Comparison of ENCODE assay signal across 1 cellular context in the genomic region with DNA sequence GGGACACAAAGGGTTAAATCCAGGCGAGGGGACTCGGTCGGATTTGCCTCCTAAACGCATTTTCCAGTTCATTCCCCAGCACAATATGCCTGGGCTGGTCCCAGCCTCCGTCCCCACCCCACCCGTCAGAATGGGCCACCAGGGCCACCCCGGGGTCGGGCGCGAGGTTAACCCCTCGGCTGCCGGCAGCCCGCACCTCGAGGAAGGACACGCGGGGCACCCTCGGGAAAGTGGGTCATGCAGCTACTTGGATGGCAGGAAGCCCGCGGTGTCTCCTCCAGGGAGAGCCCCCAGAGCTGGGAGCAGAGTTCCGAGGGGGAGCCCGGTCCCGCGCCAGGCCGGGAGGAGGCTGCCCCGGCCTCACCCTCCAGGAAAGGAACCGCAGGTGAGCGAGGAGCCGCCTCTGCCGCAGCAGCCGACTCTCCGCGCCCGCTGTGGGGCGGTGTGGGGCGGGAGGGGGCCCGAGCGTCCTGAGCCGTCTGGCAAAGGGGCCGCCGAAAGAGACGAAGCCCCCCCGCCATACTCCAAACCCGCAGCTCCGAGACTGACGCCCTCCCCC.
TF ChIP-seq lines count a peak whose summit lies in the region.

No MANE protein-coding gene starts in this region.

TF ChIP-seq in GM12878, 131 proteins besides CTCF, POLR2A, EP300 and RAD21 (continued from another document):
- TF ChIP-seq MEF2B (IDR thresholded peaks at IDR 0.05; ENCODE audit: partially characterized antibody, poor library complexity, severe bottlenecking): no peak
